10 cellular contexts compared by ENCODE assay signal in the genomic region with DNA sequence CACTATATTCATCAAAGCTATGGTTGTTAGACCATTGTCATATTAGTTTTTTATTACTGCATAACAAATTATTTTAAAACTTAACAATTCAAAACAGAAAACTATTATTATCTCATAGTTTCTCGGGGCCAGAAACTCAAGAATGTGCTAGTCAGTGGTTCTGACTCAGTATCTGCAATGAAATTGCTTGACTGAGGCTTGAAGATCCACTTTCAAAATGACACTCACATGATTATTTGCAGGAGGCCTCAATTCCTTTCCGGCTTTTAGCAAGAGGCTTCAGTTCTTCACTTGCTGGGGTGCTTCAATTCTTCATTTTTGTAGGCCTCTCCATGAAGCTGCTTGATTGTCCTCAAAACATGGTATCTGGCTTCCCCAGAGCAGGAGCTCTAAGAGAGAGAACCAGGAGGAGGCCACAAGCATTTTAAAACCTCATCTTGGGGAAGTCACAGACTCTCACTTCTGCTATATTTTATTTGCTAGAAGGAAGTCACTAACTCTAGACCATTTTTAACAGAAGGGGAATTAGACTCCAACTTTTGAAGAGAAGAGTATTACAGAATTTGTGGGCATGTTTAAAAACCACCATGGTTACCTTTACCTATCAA.
DNase-seq lines count a peak whose midpoint lies in the region; ATAC-seq lines count a peak whose summit lies in the region.
"Had no signal": no experiment of that assay in that cellular context is flagged by ENCODE, and none has a peak within 500 bp of the region (broad histone marks: within the 10 kb centered on the region; RNA-seq: fewer than 3 reads in every experiment).

No MANE protein-coding gene starts in this region.

- no peaks in the 10 kb centered on the region for H3K36me3 Mint-ChIP-seq in activated CD8-positive, alpha-beta T cell treated with anti-CD3 and anti-CD28 coated beads, Interleukin-2, amount 10 ng/mL, durations not matched to agents 7 days and 5 days (ENCODE audit: low read depth)

- H3K27me3 Mint-ChIP-seq in activated CD8-positive, alpha-beta T cell treated with anti-CD3 and anti-CD28 coated beads, Interleukin-2, amount 10 ng/mL, durations not matched to agents 7 days and 5 days (ENCODE audit: low read depth), result no peaks in the 10 kb centered on the region

- POLR2A ChIA-PET in activated CD8-positive, alpha-beta T cell treated with anti-CD3 and anti-CD28 coated beads, Interleukin-2, amount 10 ng/mL, durations not matched to agents 7 days and 5 days (lab: Charles Lee), result no interaction called here

- no peak overlapping the region for H3K4me3 Mint-ChIP-seq in activated CD8-positive, alpha-beta T cell treated with anti-CD3 and anti-CD28 coated beads, Interleukin-2, amount 10 ng/mL, durations not matched to agents 7 days and 5 days

- CTCF ChIA-PET in activated CD8-positive, alpha-beta T cell treated with anti-CD3 and anti-CD28 coated beads, Interleukin-2, amount 10 ng/mL, durations not matched to agents 7 days and 5 days (lab: Charles Lee), result no interaction called here

- H3K4me1 Mint-ChIP-seq in activated CD8-positive, alpha-beta T cell treated with anti-CD3 and anti-CD28 coated beads, Interleukin-2, amount 10 ng/mL, durations not matched to agents 7 days and 5 days (ENCODE audit: low read depth), result no peaks in the 10 kb centered on the region

- no peak overlapping the region for H3K27ac Mint-ChIP-seq in activated CD8-positive, alpha-beta T cell treated with anti-CD3 and anti-CD28 coated beads, Interleukin-2, amount 10 ng/mL, durations not matched to agents 7 days and 5 days

- DNase-seq in Ammon's horn (ENCODE audit: low spot score), result peak; percentile 51
- peak; percentile 23 to 47 for DNase-seq in Kasumi-1 (lab: John Stamatoyannopoulos, UW)
- no peak for DNase-seq in NCI-H1436 treated with DMSO at 0.1 percent for 48 hours (lab: John Stamatoyannopoulos, UW)
- DNase-seq in EL, result no peak
- no peak for DNase-seq in activated CD8-positive, alpha-beta T cell treated with anti-CD3 and anti-CD28 coated beads, Interleukin-2, amount 10 ng/mL, durations not matched to agents 7 days and 5 days
- DNase-seq in NCI-H82 treated with DMSO at 0.1 percent for 48 hours (lab: John Stamatoyannopoulos, UW; ENCODE audit: unreplicated experiment), result no peak
- DNase-seq: erythroblast had no signal

- H3K9me3 Mint-ChIP-seq in activated CD8-positive, alpha-beta T cell treated with anti-CD3 and anti-CD28 coated beads, Interleukin-2, amount 10 ng/mL, durations not matched to agents 7 days and 5 days (ENCODE audit: insufficient read depth), result no peaks in the 10 kb centered on the region

- ATAC-seq in GM19328 (IDR thresholded peaks at IDR 0.05; ENCODE audit: unreplicated experiment) (peak; percentile 71), HG02852 (IDR thresholded peaks at IDR 0.05; ENCODE audit: unreplicated experiment) (peak; percentile 72)
- no peak for ATAC-seq in activated CD8-positive, alpha-beta T cell treated with anti-CD3 and anti-CD28 coated beads, Interleukin-2, amount 10 ng/mL, durations not matched to agents 7 days and 5 days
- ATAC-seq: A549 had no signal

Comparison
In these comparisons a context has a peak if more than half of its experiments do, and no peak if none do; other contexts are left out.
1. DNase-seq: peak in Ammon's horn (single experiment) and Kasumi-1 (2 of 2); none in NCI-H1436 treated with DMSO at 0.1 percent for 48 hours (single experiment), EL (single experiment), activated CD8-positive, alpha-beta T cell treated with anti-CD3 and anti-CD28 coated beads, Interleukin-2, amount 10 ng/mL, durations not matched to agents 7 days and 5 days (single experiment) and NCI-H82 treated with DMSO at 0.1 percent for 48 hours (single experiment).